8 cellular contexts compared by ENCODE assay signal in genomic region chr18:21330122-21330701, GRCh38.
DNase-seq lines count a peak whose midpoint lies in the region; ATAC-seq and TF ChIP-seq lines count a peak whose summit lies in the region.
"Had no signal": no experiment of that assay in that cellular context is flagged by ENCODE, and none has a peak within 500 bp of the region (broad histone marks: within the 10 kb centered on the region; RNA-seq: fewer than 3 reads in every experiment).

No MANE protein-coding gene starts in this region.

- no TSS peak for BruUV-seq in mammary epithelial cell (replicated peaks; lab: Mats Ljungman, UMichigan)

- H4K20me1 ChIP-seq in mammary epithelial cell (ENCODE audit: insufficient read depth, low read length), result no peaks in the 10 kb centered on the region

- H3K4me3 ChIP-seq in mammary epithelial cell (replicated peaks in 1 of 3; ENCODE audit: insufficient read depth in 1 of 3, low read depth in 2 of 3, low read length in 3 of 3) (no peak overlapping the region), upper lobe of right lung (no peak overlapping the region)

- H3K4me2 ChIP-seq in mammary epithelial cell (ENCODE audit: insufficient read depth, low read depth, low read length), result peak overlapping the region; percentile 9

- H3K36me3 ChIP-seq in mammary epithelial cell (ENCODE audit: insufficient read depth, low read length) (no peaks in the 10 kb centered on the region), upper lobe of right lung (no peaks in the 10 kb centered on the region)

- H2AFZ ChIP-seq in mammary epithelial cell (ENCODE audit: low read depth, low read length), result peak overlapping the region; percentile 58

- H3K4me1 ChIP-seq in mammary epithelial cell (ENCODE audit: insufficient read depth, low read length) (peaks cover 7% of the 10 kb centered on the region), upper lobe of right lung (peaks cover 3% of the 10 kb centered on the region)

- intact Hi-C loops in mammary epithelial cell (cut with micrococcal nuclease) (no loop called here), upper lobe of right lung (cut with DNase I) (no loop called here)

- TF ChIP-seq CTCF in mammary epithelial cell (conservative IDR thresholded peaks at IDR 0.05 in 1 of 2, IDR thresholded peaks at IDR 0.05 in 1 of 2; ENCODE audit: extremely low read depth in 1 of 2, insufficient read depth in 1 of 2, low read depth in 1 of 2, low read length in 2 of 2) (no peak), upper lobe of right lung (IDR thresholded peaks at IDR 0.05) (no peak)

- dilution Hi-C loops in mammary epithelial cell (cut with HindIII; ENCODE audit: low sequenced_read_pairs), result no loop called here

- H3K79me2 ChIP-seq in mammary epithelial cell (ENCODE audit: insufficient read depth, low read length), result no peaks in the 10 kb centered on the region

- H3K27me3 ChIP-seq in mammary epithelial cell (ENCODE audit: insufficient read depth, low read length) (no peaks in the 10 kb centered on the region), upper lobe of right lung (no peaks in the 10 kb centered on the region)

- no peak overlapping the region for H3K9ac ChIP-seq in mammary epithelial cell (ENCODE audit: insufficient read depth, low read length)

- CTCF ChIA-PET in mammary epithelial cell (lab: Charles Lee; ENCODE audit: low non-redundant PET), result no interaction called here

- DNase-seq in HT-29 (ENCODE audit: low spot score), result peak; percentile 60
- peak; percentile 54 for DNase-seq in mammary epithelial cell
- DNase-seq in kidney tubule cell (ENCODE audit: low spot score), result peak; percentile 78
- no peak for DNase-seq in upper lobe of right lung
- no peak for DNase-seq in activated T-cell treated with anti-CD3 and anti-CD28 coated beads, Interleukin-2, amount 50 U/mL, for 48 hours
- no peak for DNase-seq in stimulated activated CD4-positive, alpha-beta T cell treated with anti-CD3 and anti-CD28 coated beads, Interleukin-4, amount 100 ng/mL, for 24 hours
- DNase-seq in COLO668 (lab: John Stamatoyannopoulos, UW; ENCODE audit: unreplicated experiment), result no peak
- DNase-seq: activated naive CD8-positive, alpha-beta T cell treated with anti-CD3 and anti-CD28 coated beads, Interleukin-2, amount 50 U/mL, for 24 hours had no signal

- no peaks in the 10 kb centered on the region for H3K9me3 ChIP-seq in mammary epithelial cell (replicated peaks; ENCODE audit: insufficient read depth, low read length)
- no peaks in the 10 kb centered on the region for H3K9me3 ChIP-seq in upper lobe of right lung

- WGBS in mammary epithelial cell (ENCODE audit: low coverage, missing lambda C conversion rate), result 90% methylated on average over 5 of the region's 6 CpGs

- H3K27ac ChIP-seq in mammary epithelial cell (ENCODE audit: insufficient read depth, low read depth, low read length) (no peak overlapping the region), upper lobe of right lung (no peak overlapping the region)

- in situ Hi-C loops in mammary epithelial cell (cut with MboI; ENCODE audit: low sequenced_read_pairs in 2 of 2), result no loop called here

- ATAC-seq in upper lobe of right lung, result peak; percentile 87
- ATAC-seq: activated naive CD8-positive, alpha-beta T cell treated with anti-CD3 and anti-CD28 coated beads, Interleukin-2, amount 50 U/mL, for 24 hours had no signal

Comparison
In these comparisons a context has a peak if more than half of its experiments do, and no peak if none do; other contexts are left out.
1. DNase-seq: peak in HT-29 (single experiment), mammary epithelial cell (single experiment) and kidney tubule cell (single experiment); none in upper lobe of right lung (single experiment), activated T-cell treated with anti-CD3 and anti-CD28 coated beads, Interleukin-2, amount 50 U/mL, for 48 hours (0 of 2), stimulated activated CD4-positive, alpha-beta T cell treated with anti-CD3 and anti-CD28 coated beads, Interleukin-4, amount 100 ng/mL, for 24 hours (single experiment) and COLO668 (single experiment).